In the genomic region with DNA sequence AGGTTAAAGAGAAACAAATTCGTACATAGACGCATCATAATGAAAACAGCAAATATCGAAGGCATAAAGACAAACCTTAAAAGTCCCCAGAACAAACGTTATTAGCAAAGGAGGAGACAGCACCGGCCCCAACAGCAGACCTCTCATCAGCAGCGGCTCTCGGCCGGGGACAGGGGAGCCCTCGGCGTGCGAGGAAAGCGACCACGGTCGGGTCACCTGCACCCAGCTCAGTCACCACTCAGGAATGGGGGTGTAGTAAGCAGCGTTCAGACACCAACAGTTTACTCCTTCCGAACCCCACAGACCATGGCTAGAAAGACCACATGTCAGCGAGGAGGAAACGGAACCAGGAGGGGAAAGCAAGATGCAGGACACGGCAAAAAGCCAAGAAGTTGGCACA, we compare ENCODE assay signal across 1 cellular context.
TF ChIP-seq lines count a peak whose summit lies in the region.

No MANE protein-coding gene starts in this region.

TF ChIP-seq in H1, 55 proteins besides CTCF, POLR2A, EP300 and RAD21:
- no peak for TF ChIP-seq RBBP5 (IDR thresholded peaks at IDR 0.05; ENCODE audit: borderline replicate concordance, low read depth, low read length)
